ENCODE assay signal across 9 cellular contexts in genomic region chr22:30694638-30695350, GRCh38.
DNase-seq lines count a peak whose midpoint lies in the region; ATAC-seq and TF ChIP-seq lines count a peak whose summit lies in the region.
"Had no signal": no experiment of that assay in that cellular context is flagged by ENCODE, and none has a peak within 500 bp of the region (broad histone marks: within the 10 kb centered on the region; RNA-seq: fewer than 3 reads in every experiment).

Gene OSBP2 (plus strand): TSS chr22:30694874. CDS start chr22:30694910, 36 bp downstream.

- no peaks in the 10 kb centered on the region for H3K9me3 ChIP-seq in iPS DF 6.9 (ENCODE audit: control insufficient read depth, insufficient read depth, low read length)
- H3K9me3 ChIP-seq: neutrophil had no signal

- H3K36me3 ChIP-seq in iPS DF 6.9 (ENCODE audit: control insufficient read depth, insufficient read depth, low read length): no peaks in the 10 kb centered on the region
- H3K36me3 ChIP-seq: neutrophil had no signal

- ATAC-seq in GM19035 (IDR thresholded peaks at IDR 0.05; ENCODE audit: unreplicated experiment) (peak; percentile 61), GM19455 (IDR thresholded peaks at IDR 0.05; ENCODE audit: unreplicated experiment) (no peak)

- peaks cover 9% of the 10 kb centered on the region; the same call in 1 of the 2 replicates for H3K27me3 ChIP-seq in iPS DF 6.9 (ENCODE audit: control insufficient read depth, insufficient read depth, low read length)

- peaks cover 1% of the 10 kb centered on the region; the same call in 1 of the 2 replicates for H3K4me1 ChIP-seq in iPS DF 6.9 (ENCODE audit: control insufficient read depth, insufficient read depth, low read length)

- WGBS in iPS DF 6.9 (ENCODE audit: insufficient coverage, insufficient read length): no CpG with 5 or more reads among the region's 88 CpGs

- H3K27ac ChIP-seq in iPS DF 6.9 (ENCODE audit: low read length): no peak within 1 kb of the TSS
- H3K27ac ChIP-seq: neutrophil had no signal

- no peak for TF ChIP-seq CTCF in retinal pigment epithelial cell (conservative IDR thresholded peaks at IDR 0.05; ENCODE audit: low read depth, low read length)

- DNase-seq in 8988T (peak; percentile 40), SW480 (ENCODE audit: low spot score) (peak; percentile 39), astrocyte of the hippocampus (ENCODE audit: low read depth, low spot score) (peak; percentile 55), iPS DF 6.9 (ENCODE audit: low read depth, low spot score) (no peak), retinal pigment epithelial cell (ENCODE audit: low read depth) (no peak), NCI-H774 (lab: John Stamatoyannopoulos, UW) (no peak)

- peak within 1 kb of the TSS; percentile 76 for H3K4me3 ChIP-seq in iPS DF 6.9 (ENCODE audit: low read length)
- peak within 1 kb of the TSS; percentile 68 for H3K4me3 ChIP-seq in retinal pigment epithelial cell (ENCODE audit: low read length)

Comparison
In these comparisons a context has a peak if more than half of its experiments do, and no peak if none do; other contexts are left out.
1. DNase-seq: peak in 8988T (single experiment), SW480 (single experiment) and astrocyte of the hippocampus (single experiment); none in iPS DF 6.9 (single experiment), retinal pigment epithelial cell (single experiment) and NCI-H774 (single experiment).